ENCODE assay signal across 22 cellular contexts in the genomic region with DNA sequence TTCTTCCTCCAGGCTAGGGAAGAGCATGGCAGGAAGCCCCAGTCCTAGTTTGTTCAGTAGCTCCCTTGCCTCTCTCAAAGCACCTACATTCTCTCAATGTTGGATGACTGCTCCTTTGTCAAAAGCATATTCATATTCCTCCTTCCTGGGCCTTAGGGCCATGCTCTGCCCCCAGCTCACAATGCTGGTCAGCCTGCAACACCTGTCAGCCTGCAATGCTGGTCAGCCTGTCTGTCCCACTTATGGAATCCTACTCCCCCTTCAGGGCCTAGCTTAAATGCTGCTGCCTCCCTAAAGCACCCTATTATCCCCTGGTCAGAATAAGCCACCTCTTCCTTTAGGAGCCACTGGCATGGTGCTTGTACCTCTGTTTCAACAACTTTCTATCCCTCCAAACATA.
"Had no signal": no experiment of that assay in that cellular context is flagged by ENCODE, and none has a peak within 500 bp of the region (broad histone marks: within the 10 kb centered on the region; RNA-seq: fewer than 3 reads in every experiment).

No MANE protein-coding gene starts in this region.

- H3K9me3 Mint-ChIP-seq: dendritic cell treated with granulocyte-macrophage colony-stimulating factor and Interleukin-4, amounts not matched to agents 40 ng/mL and 50 ng/mL, for 4 days; effector memory CD8-positive, alpha-beta T cell had no signal

- H3K27ac ChIP-seq: colonic mucosa, epithelial cell of prostate, esophagus squamous epithelium, gastrocnemius medialis, heart left ventricle, left lung, lower lobe of right lung had no signal

- H3K4me1 Mint-ChIP-seq: endodermal cell, mesothelial cell of epicardium had no signal

- ATAC-seq: effector memory CD8-positive, alpha-beta T cell; esophagus mucosa; gastrocnemius medialis; heart left ventricle; left cardiac atrium; left lung; left ventricle myocardium superior; lower lobe of right lung; mucosa of descending colon had no signal

- H3K36me3 ChIP-seq: colonic mucosa had no signal

- DNase-seq: colonic mucosa; cortex of kidney; effector CD8-positive, alpha-beta T cell; effector memory CD8-positive, alpha-beta T cell; endodermal cell; erythroblast; esophagus squamous epithelium; foreskin fibroblast; foreskin melanocyte; gastrocnemius medialis; heart left ventricle; hippocampal formation; left cardiac atrium; left lung; left ventricle myocardium superior; lower lobe of right lung; mesenchymal stem cell; mucosa of descending colon had no signal

- H3K27me3 Mint-ChIP-seq: dendritic cell treated with granulocyte-macrophage colony-stimulating factor and Interleukin-4, amounts not matched to agents 40 ng/mL and 50 ng/mL, for 4 days; effector memory CD8-positive, alpha-beta T cell had no signal

- H3K4me1 ChIP-seq: colonic mucosa, gastrocnemius medialis, heart left ventricle, left lung, lower lobe of right lung had no signal

- H3K27me3 ChIP-seq: colonic mucosa, esophagus squamous epithelium, gastrocnemius medialis, heart left ventricle, left lung had no signal

- H3K4me3 Mint-ChIP-seq: dendritic cell treated with granulocyte-macrophage colony-stimulating factor and Interleukin-4, amounts not matched to agents 40 ng/mL and 50 ng/mL, for 4 days; effector memory CD8-positive, alpha-beta T cell; endodermal cell; mesothelial cell of epicardium had no signal

- H3K9me3 ChIP-seq: colonic mucosa, esophagus squamous epithelium, gastrocnemius medialis, left lung, lower lobe of right lung, mucosa of descending colon had no signal

- H3K27ac Mint-ChIP-seq: dendritic cell treated with granulocyte-macrophage colony-stimulating factor and Interleukin-4, amounts not matched to agents 40 ng/mL and 50 ng/mL, for 4 days; effector memory CD8-positive, alpha-beta T cell; endodermal cell; mesothelial cell of epicardium had no signal

- H3K4me3 ChIP-seq: colonic mucosa, esophagus squamous epithelium, gastrocnemius medialis, heart left ventricle, left lung, lower lobe of right lung, mucosa of descending colon had no signal
